Comparison of ENCODE assay signal across 25 cellular contexts in genomic region chr1:224554620-224555259, GRCh38.
"Had no signal": no experiment of that assay in that cellular context is flagged by ENCODE, and none has a peak within 500 bp of the region (broad histone marks: within the 10 kb centered on the region; RNA-seq: fewer than 3 reads in every experiment).

No MANE protein-coding gene starts in this region.

- H3K4me1 ChIP-seq: heart left ventricle, right atrium auricular region, suprapubic skin, tibial nerve had no signal

- DNase-seq: activated B cell treated with CpG ODN at 0.5 μM for 24 hours; activated CD4-positive, alpha-beta memory T cell treated with anti-CD3 and anti-CD28 coated beads, Interleukin-2, amount 10 ng/mL, durations not matched to agents 7 days and 5 days; activated CD4-positive, alpha-beta T cell treated with anti-CD3 and anti-CD28 coated beads for 4 hours; activated CD8-positive, alpha-beta memory T cell treated with anti-CD3 and anti-CD28 coated beads, Interleukin-2, amount 10 ng/mL, durations not matched to agents 7 days and 5 days; activated gamma-delta T cell treated with Interleukin-2 at 50 U/mL for 16 hours; activated T-cell treated with anti-CD3 and anti-CD28 coated beads for 4 hours; aorta; caudate nucleus; dorsolateral prefrontal cortex; effector memory CD8-positive, alpha-beta T cell; heart left ventricle; left cardiac atrium; ovary; psoas muscle; stimulated activated CD4-positive, alpha-beta T cell treated with anti-CD3 and anti-CD28 coated beads, Interleukin-4, amount 100 ng/mL, for 24 hours; T1000 had no signal

- H3K27ac Mint-ChIP-seq: activated B cell treated with CpG ODN at 0.5 μM for 24 hours; activated CD4-positive, alpha-beta memory T cell treated with anti-CD3 and anti-CD28 coated beads, Interleukin-2, amount 10 ng/mL, durations not matched to agents 7 days and 5 days; activated CD8-positive, alpha-beta memory T cell treated with anti-CD3 and anti-CD28 coated beads, Interleukin-2, amount 10 ng/mL, durations not matched to agents 7 days and 5 days; activated naive CD4-positive, alpha-beta T cell treated with anti-CD3 and anti-CD28 coated beads, Interleukin-2, amount 50 U/mL, for 24 hours; memory B cell; natural killer cell treated with Interleukin-12 subunit alpha and Interleukin-12 subunit beta and Interleukin-15 and Interleukin-18, amount 100 ng/mL, for 72 hours; stimulated activated naive CD8-positive, alpha-beta T cell treated with anti-CD3 and anti-CD28 coated beads, Interleukin-15, Interleukin-2, amounts not matched to agents 100 ng/mL and 50 ng/mL, for 24 hours; T-helper 1 cell treated with Interleukin-12 subunit alpha and Interleukin-12 subunit beta and Interleukin-4 antibody, amounts not matched to agents 30 μg/mL and 1 μg/mL, for 36 hours had no signal

- H3K9me3 ChIP-seq: heart left ventricle, ovary, psoas muscle, right atrium auricular region, suprapubic skin, tibial nerve had no signal

- H3K27me3 ChIP-seq: dorsolateral prefrontal cortex, heart left ventricle, ovary, right atrium auricular region, suprapubic skin, tibial nerve had no signal

- H3K27ac ChIP-seq: dorsolateral prefrontal cortex, heart left ventricle, ovary, psoas muscle, right atrium auricular region, suprapubic skin, tibial nerve had no signal

- H3K9me3 Mint-ChIP-seq: activated B cell treated with CpG ODN at 0.5 μM for 24 hours; activated CD4-positive, alpha-beta memory T cell treated with anti-CD3 and anti-CD28 coated beads, Interleukin-2, amount 10 ng/mL, durations not matched to agents 7 days and 5 days; activated naive CD4-positive, alpha-beta T cell treated with anti-CD3 and anti-CD28 coated beads, Interleukin-2, amount 50 U/mL, for 24 hours; brain; effector memory CD8-positive, alpha-beta T cell; memory B cell; natural killer cell treated with Interleukin-12 subunit alpha and Interleukin-12 subunit beta and Interleukin-15 and Interleukin-18, amount 100 ng/mL, for 72 hours; stimulated activated naive CD8-positive, alpha-beta T cell treated with anti-CD3 and anti-CD28 coated beads, Interleukin-15, Interleukin-2, amounts not matched to agents 100 ng/mL and 50 ng/mL, for 24 hours; T-helper 1 cell treated with Interleukin-12 subunit alpha and Interleukin-12 subunit beta and Interleukin-4 antibody, amounts not matched to agents 30 μg/mL and 1 μg/mL, for 36 hours had no signal

- H3K36me3 Mint-ChIP-seq: activated CD8-positive, alpha-beta memory T cell treated with anti-CD3 and anti-CD28 coated beads, Interleukin-2, amount 10 ng/mL, durations not matched to agents 7 days and 5 days; activated naive CD4-positive, alpha-beta T cell treated with anti-CD3 and anti-CD28 coated beads, Interleukin-2, amount 50 U/mL, for 24 hours; brain; memory B cell; natural killer cell treated with Interleukin-12 subunit alpha and Interleukin-12 subunit beta and Interleukin-15 and Interleukin-18, amount 100 ng/mL, for 72 hours had no signal

- H3K4me3 Mint-ChIP-seq: activated B cell treated with CpG ODN at 0.5 μM for 24 hours; activated CD4-positive, alpha-beta memory T cell treated with anti-CD3 and anti-CD28 coated beads, Interleukin-2, amount 10 ng/mL, durations not matched to agents 7 days and 5 days; activated CD8-positive, alpha-beta memory T cell treated with anti-CD3 and anti-CD28 coated beads, Interleukin-2, amount 10 ng/mL, durations not matched to agents 7 days and 5 days; activated naive CD4-positive, alpha-beta T cell treated with anti-CD3 and anti-CD28 coated beads, Interleukin-2, amount 50 U/mL, for 24 hours; brain; effector memory CD8-positive, alpha-beta T cell; memory B cell; natural killer cell treated with Interleukin-12 subunit alpha and Interleukin-12 subunit beta and Interleukin-15 and Interleukin-18, amount 100 ng/mL, for 72 hours; stimulated activated naive CD8-positive, alpha-beta T cell treated with anti-CD3 and anti-CD28 coated beads, Interleukin-15, Interleukin-2, amounts not matched to agents 100 ng/mL and 50 ng/mL, for 24 hours; T-helper 1 cell treated with Interleukin-12 subunit alpha and Interleukin-12 subunit beta and Interleukin-4 antibody, amounts not matched to agents 30 μg/mL and 1 μg/mL, for 36 hours had no signal

- H3K36me3 ChIP-seq: heart left ventricle, ovary, right atrium auricular region, suprapubic skin, tibial nerve had no signal

- H3K4me1 Mint-ChIP-seq: activated B cell treated with CpG ODN at 0.5 μM for 24 hours; activated CD4-positive, alpha-beta memory T cell treated with anti-CD3 and anti-CD28 coated beads, Interleukin-2, amount 10 ng/mL, durations not matched to agents 7 days and 5 days; activated CD8-positive, alpha-beta memory T cell treated with anti-CD3 and anti-CD28 coated beads, Interleukin-2, amount 10 ng/mL, durations not matched to agents 7 days and 5 days; activated naive CD4-positive, alpha-beta T cell treated with anti-CD3 and anti-CD28 coated beads, Interleukin-2, amount 50 U/mL, for 24 hours; memory B cell had no signal

- H3K27me3 Mint-ChIP-seq: activated B cell treated with CpG ODN at 0.5 μM for 24 hours; activated CD4-positive, alpha-beta memory T cell treated with anti-CD3 and anti-CD28 coated beads, Interleukin-2, amount 10 ng/mL, durations not matched to agents 7 days and 5 days; activated naive CD4-positive, alpha-beta T cell treated with anti-CD3 and anti-CD28 coated beads, Interleukin-2, amount 50 U/mL, for 24 hours; brain; memory B cell; natural killer cell treated with Interleukin-12 subunit alpha and Interleukin-12 subunit beta and Interleukin-15 and Interleukin-18, amount 100 ng/mL, for 72 hours; stimulated activated naive CD8-positive, alpha-beta T cell treated with anti-CD3 and anti-CD28 coated beads, Interleukin-15, Interleukin-2, amounts not matched to agents 100 ng/mL and 50 ng/mL, for 24 hours had no signal

- H3K4me3 ChIP-seq: dorsolateral prefrontal cortex, heart left ventricle, ovary, psoas muscle, right atrium auricular region, suprapubic skin, tibial nerve had no signal

- ATAC-seq: activated CD8-positive, alpha-beta memory T cell treated with anti-CD3 and anti-CD28 coated beads, Interleukin-2, amount 10 ng/mL, durations not matched to agents 7 days and 5 days; effector memory CD8-positive, alpha-beta T cell; heart left ventricle; left cardiac atrium; natural killer cell treated with Interleukin-12 subunit alpha and Interleukin-12 subunit beta and Interleukin-15 and Interleukin-18, amount 100 ng/mL, for 72 hours had no signal
